In the genomic region with DNA sequence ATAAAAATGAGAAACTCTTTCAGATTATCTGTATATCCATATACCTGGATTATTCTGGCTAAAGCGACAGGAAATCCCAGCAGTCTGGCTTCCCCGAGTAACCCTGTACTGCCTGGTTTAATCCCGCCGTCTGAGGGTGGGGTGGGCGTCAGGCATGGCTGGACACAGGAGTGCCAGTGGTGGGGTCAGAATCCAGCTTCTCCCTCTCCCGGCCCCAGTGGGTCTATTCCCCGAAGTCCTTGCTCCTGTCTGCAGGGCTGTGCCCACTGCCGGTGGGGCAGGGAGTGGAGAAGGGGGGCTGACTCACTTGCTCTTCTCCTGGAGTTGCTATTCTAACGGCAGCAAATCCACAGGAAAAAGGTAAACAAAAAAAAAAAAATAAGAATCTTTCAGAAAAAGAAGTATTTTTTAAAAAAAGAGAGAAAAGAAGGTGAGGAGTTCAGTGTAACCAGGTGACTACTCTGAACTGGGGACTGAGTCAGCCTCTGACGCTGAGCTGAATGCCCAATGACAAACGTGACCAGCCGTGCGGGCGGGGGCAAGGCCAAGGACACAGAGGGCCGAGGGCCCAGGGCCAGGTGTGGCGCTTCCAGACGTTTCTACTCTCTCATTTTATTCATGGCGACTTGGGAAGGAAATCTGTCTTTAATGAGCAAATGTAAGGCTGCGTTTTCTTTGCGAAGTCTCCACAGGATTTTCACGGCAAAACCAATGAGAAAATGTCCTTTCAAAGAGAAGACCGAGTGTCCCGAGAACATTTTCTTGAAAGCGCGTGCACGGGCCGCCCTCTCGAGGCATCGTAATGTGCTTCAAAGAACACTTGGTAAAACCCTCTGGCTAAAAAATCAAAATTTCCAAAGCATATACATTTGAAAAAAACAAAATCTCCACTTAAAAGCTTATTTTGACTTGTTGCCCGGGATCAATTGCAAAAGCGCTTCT, we compare ENCODE assay signal across 2 cellular contexts.
A peak's percentile ranks its signal among the peaks of the same experiment; 100 is the strongest.
TF ChIP-seq lines count a peak whose summit lies in the region.

No MANE protein-coding gene starts in this region.

TF ChIP-seq in GM23338, 12 proteins besides CTCF, POLR2A, EP300 and RAD21 (continues in another document):
- no peak for TF ChIP-seq POLR2AphosphoS5 (IDR thresholded peaks at IDR 0.05; ENCODE audit: low read depth)
- TF ChIP-seq, protein P1, sequence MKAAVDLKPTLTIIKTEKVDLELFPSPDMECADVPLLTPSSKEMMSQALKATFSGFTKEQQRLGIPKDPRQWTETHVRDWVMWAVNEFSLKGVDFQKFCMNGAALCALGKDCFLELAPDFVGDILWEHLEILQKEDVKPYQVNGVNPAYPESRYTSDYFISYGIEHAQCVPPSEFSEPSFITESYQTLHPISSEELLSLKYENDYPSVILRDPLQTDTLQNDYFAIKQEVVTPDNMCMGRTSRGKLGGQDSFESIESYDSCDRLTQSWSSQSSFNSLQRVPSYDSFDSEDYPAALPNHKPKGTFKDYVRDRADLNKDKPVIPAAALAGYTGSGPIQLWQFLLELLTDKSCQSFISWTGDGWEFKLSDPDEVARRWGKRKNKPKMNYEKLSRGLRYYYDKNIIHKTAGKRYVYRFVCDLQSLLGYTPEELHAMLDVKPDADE (IDR thresholded peaks at IDR 0.05): no peak
- TF ChIP-seq ZNF114 (CRISPR knock-in tag; IDR thresholded peaks at IDR 0.05): no peak
- TF ChIP-seq, protein P2, sequence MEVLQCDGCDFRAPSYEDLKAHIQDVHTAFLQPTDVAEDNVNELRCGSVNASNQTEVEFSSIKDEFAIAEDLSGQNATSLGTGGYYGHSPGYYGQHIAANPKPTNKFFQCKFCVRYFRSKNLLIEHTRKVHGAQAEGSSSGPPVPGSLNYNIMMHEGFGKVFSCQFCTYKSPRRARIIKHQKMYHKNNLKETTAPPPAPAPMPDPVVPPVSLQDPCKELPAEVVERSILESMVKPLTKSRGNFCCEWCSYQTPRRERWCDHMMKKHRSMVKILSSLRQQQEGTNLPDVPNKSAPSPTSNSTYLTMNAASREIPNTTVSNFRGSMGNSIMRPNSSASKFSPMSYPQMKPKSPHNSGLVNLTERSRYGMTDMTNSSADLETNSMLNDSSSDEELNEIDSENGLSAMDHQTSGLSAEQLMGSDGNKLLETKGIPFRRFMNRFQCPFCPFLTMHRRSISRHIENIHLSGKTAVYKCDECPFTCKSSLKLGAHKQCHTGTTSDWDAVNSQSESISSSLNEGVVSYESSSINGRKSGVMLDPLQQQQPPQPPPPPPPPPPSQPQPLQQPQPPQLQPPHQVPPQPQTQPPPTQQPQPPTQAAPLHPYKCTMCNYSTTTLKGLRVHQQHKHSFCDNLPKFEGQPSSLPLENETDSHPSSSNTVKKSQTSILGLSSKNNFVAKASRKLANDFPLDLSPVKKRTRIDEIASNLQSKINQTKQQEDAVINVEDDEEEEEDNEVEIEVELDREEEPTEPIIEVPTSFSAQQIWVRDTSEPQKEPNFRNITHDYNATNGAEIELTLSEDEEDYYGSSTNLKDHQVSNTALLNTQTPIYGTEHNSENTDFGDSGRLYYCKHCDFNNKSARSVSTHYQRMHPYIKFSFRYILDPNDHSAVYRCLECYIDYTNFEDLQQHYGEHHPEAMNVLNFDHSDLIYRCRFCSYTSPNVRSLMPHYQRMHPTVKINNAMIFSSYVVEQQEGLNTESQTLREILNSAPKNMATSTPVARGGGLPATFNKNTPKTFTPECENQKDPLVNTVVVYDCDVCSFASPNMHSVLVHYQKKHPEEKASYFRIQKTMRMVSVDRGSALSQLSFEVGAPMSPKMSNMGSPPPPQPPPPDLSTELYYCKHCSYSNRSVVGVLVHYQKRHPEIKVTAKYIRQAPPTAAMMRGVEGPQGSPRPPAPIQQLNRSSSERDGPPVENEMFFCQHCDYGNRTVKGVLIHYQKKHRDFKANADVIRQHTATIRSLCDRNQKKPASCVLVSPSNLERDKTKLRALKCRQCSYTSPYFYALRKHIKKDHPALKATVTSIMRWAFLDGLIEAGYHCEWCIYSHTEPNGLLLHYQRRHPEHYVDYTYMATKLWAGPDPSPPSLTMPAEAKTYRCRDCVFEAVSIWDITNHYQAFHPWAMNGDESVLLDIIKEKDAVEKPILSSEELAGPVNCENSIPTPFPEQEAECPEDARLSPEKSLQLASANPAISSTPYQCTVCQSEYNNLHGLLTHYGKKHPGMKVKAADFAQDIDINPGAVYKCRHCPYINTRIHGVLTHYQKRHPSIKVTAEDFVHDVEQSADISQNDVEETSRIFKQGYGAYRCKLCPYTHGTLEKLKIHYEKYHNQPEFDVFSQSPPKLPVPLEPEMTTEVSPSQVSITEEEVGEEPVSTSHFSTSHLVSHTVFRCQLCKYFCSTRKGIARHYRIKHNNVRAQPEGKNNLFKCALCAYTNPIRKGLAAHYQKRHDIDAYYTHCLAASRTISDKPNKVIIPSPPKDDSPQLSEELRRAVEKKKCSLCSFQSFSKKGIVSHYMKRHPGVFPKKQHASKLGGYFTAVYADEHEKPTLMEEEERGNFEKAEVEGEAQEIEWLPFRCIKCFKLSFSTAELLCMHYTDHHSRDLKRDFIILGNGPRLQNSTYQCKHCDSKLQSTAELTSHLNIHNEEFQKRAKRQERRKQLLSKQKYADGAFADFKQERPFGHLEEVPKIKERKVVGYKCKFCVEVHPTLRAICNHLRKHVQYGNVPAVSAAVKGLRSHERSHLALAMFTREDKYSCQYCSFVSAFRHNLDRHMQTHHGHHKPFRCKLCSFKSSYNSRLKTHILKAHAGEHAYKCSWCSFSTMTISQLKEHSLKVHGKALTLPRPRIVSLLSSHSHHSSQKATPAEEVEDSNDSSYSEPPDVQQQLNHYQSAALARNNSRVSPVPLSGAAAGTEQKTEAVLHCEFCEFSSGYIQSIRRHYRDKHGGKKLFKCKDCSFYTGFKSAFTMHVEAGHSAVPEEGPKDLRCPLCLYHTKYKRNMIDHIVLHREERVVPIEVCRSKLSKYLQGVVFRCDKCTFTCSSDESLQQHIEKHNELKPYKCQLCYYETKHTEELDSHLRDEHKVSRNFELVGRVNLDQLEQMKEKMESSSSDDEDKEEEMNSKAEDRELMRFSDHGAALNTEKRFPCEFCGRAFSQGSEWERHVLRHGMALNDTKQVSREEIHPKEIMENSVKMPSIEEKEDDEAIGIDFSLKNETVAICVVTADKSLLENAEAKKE (CRISPR knock-in tag; IDR thresholded peaks at IDR 0.05): no peak
- TF ChIP-seq EZH2 (IDR thresholded peaks at IDR 0.05; ENCODE audit: low read depth, unreplicated experiment): no peak
- TF ChIP-seq EZH2phosphoT487 (IDR thresholded peaks at IDR 0.05; ENCODE audit: unreplicated experiment): no peak

TF ChIP-seq in HepG2, 621 proteins besides CTCF, POLR2A, EP300 and RAD21:
- no peak for TF ChIP-seq ZNF879 (CRISPR knock-in tag; IDR thresholded peaks at IDR 0.05)
- TF ChIP-seq, protein P3, sequence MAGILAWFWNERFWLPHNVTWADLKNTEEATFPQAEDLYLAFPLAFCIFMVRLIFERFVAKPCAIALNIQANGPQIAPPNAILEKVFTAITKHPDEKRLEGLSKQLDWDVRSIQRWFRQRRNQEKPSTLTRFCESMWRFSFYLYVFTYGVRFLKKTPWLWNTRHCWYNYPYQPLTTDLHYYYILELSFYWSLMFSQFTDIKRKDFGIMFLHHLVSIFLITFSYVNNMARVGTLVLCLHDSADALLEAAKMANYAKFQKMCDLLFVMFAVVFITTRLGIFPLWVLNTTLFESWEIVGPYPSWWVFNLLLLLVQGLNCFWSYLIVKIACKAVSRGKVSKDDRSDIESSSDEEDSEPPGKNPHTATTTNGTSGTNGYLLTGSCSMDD (CRISPR knock-in tag; IDR thresholded peaks at IDR 0.05): no peak
- TF ChIP-seq FOSL1 (CRISPR knock-in tag; IDR thresholded peaks at IDR 0.05; ENCODE audit: borderline replicate concordance): no peak
- TF ChIP-seq ERF (CRISPR knock-in tag; IDR thresholded peaks at IDR 0.05): no peak
- no peak for TF ChIP-seq CHD4 (IDR thresholded peaks at IDR 0.05; ENCODE audit: borderline replicate concordance, low read length)
- no peak for TF ChIP-seq NCOA1 (CRISPR knock-in tag; IDR thresholded peaks at IDR 0.05)
- TF ChIP-seq ZFY (CRISPR knock-in tag; IDR thresholded peaks at IDR 0.05): no peak
- TF ChIP-seq AGO2 (optimal IDR thresholded peaks at IDR 0.05; ENCODE audit: low read depth, low read length): peak; percentile 42
